ENCODE assay signal across 8 cellular contexts in the genomic region with DNA sequence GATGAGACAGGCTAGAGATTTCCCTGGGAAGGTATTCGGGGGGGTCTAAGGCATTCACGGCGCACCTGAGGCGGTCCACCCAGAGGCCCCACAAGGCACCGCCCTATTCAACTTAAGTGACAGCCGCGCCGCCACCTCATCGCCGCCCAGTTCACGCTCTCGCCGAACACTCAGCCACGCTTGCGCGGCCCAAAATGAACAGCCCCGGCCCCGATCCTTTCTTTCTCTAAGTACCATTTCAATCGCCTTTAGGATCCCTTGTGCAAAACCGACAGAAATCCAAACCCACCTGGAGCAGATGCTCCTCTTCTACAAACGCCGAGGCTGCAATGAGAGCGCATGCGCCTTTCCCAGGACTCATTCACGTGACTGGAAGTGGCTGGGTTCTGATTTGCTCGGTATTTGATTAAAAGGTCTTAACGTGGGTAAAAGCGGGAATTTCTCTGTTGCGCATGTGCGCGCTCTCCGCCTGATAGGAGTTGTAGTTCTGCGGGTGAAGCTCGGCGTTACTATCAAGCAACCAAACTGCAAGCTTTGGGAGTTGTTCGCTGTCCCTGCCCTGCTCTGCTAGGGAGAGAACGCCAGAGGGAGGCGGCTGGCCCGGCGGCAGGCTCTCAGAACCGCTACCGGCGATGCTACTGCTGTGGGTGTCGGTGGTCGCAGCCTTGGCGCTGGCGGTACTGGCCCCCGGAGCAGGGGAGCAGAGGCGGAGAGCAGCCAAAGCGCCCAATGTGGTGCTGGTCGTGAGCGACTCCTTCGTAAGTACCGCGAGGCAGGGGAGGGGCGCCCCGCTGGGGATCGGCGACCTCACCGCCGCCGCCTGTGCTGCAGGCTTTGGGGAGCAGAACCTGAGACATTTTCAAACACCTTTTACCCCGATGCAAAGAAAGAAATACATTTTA. TPM values are rescaled to one million over a fixed set of nuclear protein-coding genes. Genes with fewer than 3 reads are reported as not detected.
DNase-seq lines count a peak whose midpoint lies in the region; ATAC-seq and TF ChIP-seq lines count a peak whose summit lies in the region.

A gene with protein sequence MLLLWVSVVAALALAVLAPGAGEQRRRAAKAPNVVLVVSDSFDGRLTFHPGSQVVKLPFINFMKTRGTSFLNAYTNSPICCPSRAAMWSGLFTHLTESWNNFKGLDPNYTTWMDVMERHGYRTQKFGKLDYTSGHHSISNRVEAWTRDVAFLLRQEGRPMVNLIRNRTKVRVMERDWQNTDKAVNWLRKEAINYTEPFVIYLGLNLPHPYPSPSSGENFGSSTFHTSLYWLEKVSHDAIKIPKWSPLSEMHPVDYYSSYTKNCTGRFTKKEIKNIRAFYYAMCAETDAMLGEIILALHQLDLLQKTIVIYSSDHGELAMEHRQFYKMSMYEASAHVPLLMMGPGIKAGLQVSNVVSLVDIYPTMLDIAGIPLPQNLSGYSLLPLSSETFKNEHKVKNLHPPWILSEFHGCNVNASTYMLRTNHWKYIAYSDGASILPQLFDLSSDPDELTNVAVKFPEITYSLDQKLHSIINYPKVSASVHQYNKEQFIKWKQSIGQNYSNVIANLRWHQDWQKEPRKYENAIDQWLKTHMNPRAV (plus strand): TSS at position 455 of the 902 bp plus-strand sequence. CDS start 178 bp downstream, at position 633.
A gene (minus strand): TSS at position 331 of the 902 bp plus-strand sequence. CDS start 7,827 bp downstream, outside the sequence.

- H3K36me3 Mint-ChIP-seq in activated T-cell treated with anti-CD3 and anti-CD28 coated beads, Interleukin-2, amount 50 U/mL, for 24 hours (ENCODE audit: low read depth) = peaks cover 38% of the 10 kb centered on the region

- peaks cover 44% of the 10 kb centered on the region for H3K4me1 Mint-ChIP-seq in activated T-cell treated with anti-CD3 and anti-CD28 coated beads, Interleukin-2, amount 50 U/mL, for 24 hours (ENCODE audit: low read depth)

- H3K9me3 Mint-ChIP-seq in activated T-cell treated with anti-CD3 and anti-CD28 coated beads, Interleukin-2, amount 50 U/mL, for 24 hours = no peaks in the 10 kb centered on the region

- H3K4me1 ChIP-seq in esophagus (ENCODE audit: control insufficient read depth in 2 of 2, insufficient read depth in 2 of 2, low read length in 1 of 2) (peaks cover 0 to 4% of the 10 kb centered on the region in 2 donors), mucosa of stomach (ENCODE audit: control insufficient read depth, insufficient read depth, low read length) (no peaks in the 10 kb centered on the region)

- H3K4me3 ChIP-seq in esophagus (ENCODE audit: low read depth in 1 of 2, low read length in 2 of 2) = peak within 1 kb of the TSS; percentile 99
- peak within 1 kb of the TSS; percentile 24 for H3K4me3 ChIP-seq in mucosa of stomach (ENCODE audit: low read length)

- WGBS in esophagus, 2 donors = 0 to 1% methylated on average over 63 of the region's 63 CpGs

- no peak for TF ChIP-seq RAD21 in Ishikawa (IDR thresholded peaks at IDR 0.05; ENCODE audit: low read depth)

- H3K27ac Mint-ChIP-seq in activated T-cell treated with anti-CD3 and anti-CD28 coated beads, Interleukin-2, amount 50 U/mL, for 24 hours = peak within 1 kb of the TSS; percentile 94

- TF ChIP-seq EP300 in Ishikawa (IDR thresholded peaks at IDR 0.05; ENCODE audit: borderline replicate concordance) = no peak

- H3K36me3 ChIP-seq in esophagus (ENCODE audit: control insufficient read depth in 2 of 2, insufficient read depth in 2 of 2, low read length in 1 of 2) (no peaks in the 10 kb centered on the region), mucosa of stomach (ENCODE audit: control insufficient read depth, insufficient read depth, low read length) (no peaks in the 10 kb centered on the region)

- H3K27me3 Mint-ChIP-seq in activated T-cell treated with anti-CD3 and anti-CD28 coated beads, Interleukin-2, amount 50 U/mL, for 24 hours = no peaks in the 10 kb centered on the region

- H3K27me3 ChIP-seq in esophagus (ENCODE audit: control insufficient read depth in 1 of 2, insufficient read depth in 2 of 2, low read length in 2 of 2) (no peaks in the 10 kb centered on the region), mucosa of stomach (ENCODE audit: control insufficient read depth, insufficient read depth, low read length) (no peaks in the 10 kb centered on the region)

- peak within 1 kb of the TSS; percentile 92 to 96 for H3K27ac ChIP-seq in esophagus (ENCODE audit: low read depth in 2 of 2, low read length in 1 of 2)

- H3K9me3 ChIP-seq in esophagus (ENCODE audit: control insufficient read depth in 2 of 2, insufficient read depth in 1 of 2, low read depth in 1 of 2, low read length in 1 of 2) = no peaks in the 10 kb centered on the region
- H3K9me3 ChIP-seq in mucosa of stomach (ENCODE audit: control insufficient read depth, low read length) = no peaks in the 10 kb centered on the region

- ATAC-seq in GM21576 (IDR thresholded peaks at IDR 0.05; ENCODE audit: unreplicated experiment) = peak; percentile 89

- DNase-seq in DMS153 treated with DMSO at 0.1 percent for 48 hours (lab: John Stamatoyannopoulos, UW; ENCODE audit: unreplicated experiment) (peak; percentile 64), OCI-M2 (lab: John Stamatoyannopoulos, UW; ENCODE audit: unreplicated experiment) (peak; percentile 87)
- DNase-seq in activated T-cell treated with anti-CD3 and anti-CD28 coated beads, Interleukin-2, amount 50 U/mL, for 24 hours = peak; percentile 91
- peak; percentile 82 to 83 for DNase-seq in stimulated activated CD8-positive, alpha-beta memory T cell treated with anti-CD3 and anti-CD28 coated beads, Interleukin-7, amount 100 ng/mL, for 1 hour (ENCODE audit: low read depth in 2 of 2)

- H3K4me3 Mint-ChIP-seq in activated T-cell treated with anti-CD3 and anti-CD28 coated beads, Interleukin-2, amount 50 U/mL, for 24 hours = peak within 1 kb of the TSS; percentile 88

- peak within 1 kb of the TSS; percentile 71 for H3K9ac ChIP-seq in mucosa of stomach (ENCODE audit: low read length)

TF ChIP-seq in Ishikawa, 13 proteins besides CTCF, POLR2A, EP300 and RAD21:
- peak; percentile 61 for TF ChIP-seq YY1 (IDR thresholded peaks at IDR 0.05; ENCODE audit: low read depth)
- TF ChIP-seq FOXM1 (IDR thresholded peaks at IDR 0.05; ENCODE audit: borderline replicate concordance, low read depth) = no peak
- no peak for TF ChIP-seq EGR1 (IDR thresholded peaks at IDR 0.05)
- no peak for TF ChIP-seq ZBTB7A (IDR thresholded peaks at IDR 0.05; ENCODE audit: low read depth)
- TF ChIP-seq NFIC (IDR thresholded peaks at IDR 0.05) = peak; percentile 15; the same call in 1 of the 2 replicates
- TF ChIP-seq CREB1 (IDR thresholded peaks at IDR 0.05; ENCODE audit: low read depth) = no peak
- TF ChIP-seq CEBPB (IDR thresholded peaks at IDR 0.05) = no peak
- TF ChIP-seq, protein P1, sequence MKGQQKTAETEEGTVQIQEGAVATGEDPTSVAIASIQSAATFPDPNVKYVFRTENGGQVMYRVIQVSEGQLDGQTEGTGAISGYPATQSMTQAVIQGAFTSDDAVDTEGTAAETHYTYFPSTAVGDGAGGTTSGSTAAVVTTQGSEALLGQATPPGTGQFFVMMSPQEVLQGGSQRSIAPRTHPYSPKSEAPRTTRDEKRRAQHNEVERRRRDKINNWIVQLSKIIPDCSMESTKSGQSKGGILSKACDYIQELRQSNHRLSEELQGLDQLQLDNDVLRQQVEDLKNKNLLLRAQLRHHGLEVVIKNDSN (IDR thresholded peaks at IDR 0.05) = peak; percentile 95
- TF ChIP-seq, protein P2, sequence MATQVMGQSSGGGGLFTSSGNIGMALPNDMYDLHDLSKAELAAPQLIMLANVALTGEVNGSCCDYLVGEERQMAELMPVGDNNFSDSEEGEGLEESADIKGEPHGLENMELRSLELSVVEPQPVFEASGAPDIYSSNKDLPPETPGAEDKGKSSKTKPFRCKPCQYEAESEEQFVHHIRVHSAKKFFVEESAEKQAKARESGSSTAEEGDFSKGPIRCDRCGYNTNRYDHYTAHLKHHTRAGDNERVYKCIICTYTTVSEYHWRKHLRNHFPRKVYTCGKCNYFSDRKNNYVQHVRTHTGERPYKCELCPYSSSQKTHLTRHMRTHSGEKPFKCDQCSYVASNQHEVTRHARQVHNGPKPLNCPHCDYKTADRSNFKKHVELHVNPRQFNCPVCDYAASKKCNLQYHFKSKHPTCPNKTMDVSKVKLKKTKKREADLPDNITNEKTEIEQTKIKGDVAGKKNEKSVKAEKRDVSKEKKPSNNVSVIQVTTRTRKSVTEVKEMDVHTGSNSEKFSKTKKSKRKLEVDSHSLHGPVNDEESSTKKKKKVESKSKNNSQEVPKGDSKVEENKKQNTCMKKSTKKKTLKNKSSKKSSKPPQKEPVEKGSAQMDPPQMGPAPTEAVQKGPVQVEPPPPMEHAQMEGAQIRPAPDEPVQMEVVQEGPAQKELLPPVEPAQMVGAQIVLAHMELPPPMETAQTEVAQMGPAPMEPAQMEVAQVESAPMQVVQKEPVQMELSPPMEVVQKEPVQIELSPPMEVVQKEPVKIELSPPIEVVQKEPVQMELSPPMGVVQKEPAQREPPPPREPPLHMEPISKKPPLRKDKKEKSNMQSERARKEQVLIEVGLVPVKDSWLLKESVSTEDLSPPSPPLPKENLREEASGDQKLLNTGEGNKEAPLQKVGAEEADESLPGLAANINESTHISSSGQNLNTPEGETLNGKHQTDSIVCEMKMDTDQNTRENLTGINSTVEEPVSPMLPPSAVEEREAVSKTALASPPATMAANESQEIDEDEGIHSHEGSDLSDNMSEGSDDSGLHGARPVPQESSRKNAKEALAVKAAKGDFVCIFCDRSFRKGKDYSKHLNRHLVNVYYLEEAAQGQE (IDR thresholded peaks at IDR 0.05; ENCODE audit: low read depth) = no peak
- TF ChIP-seq, protein P3, sequence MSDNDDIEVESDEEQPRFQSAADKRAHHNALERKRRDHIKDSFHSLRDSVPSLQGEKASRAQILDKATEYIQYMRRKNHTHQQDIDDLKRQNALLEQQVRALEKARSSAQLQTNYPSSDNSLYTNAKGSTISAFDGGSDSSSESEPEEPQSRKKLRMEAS (IDR thresholded peaks at IDR 0.05) = peak; percentile 77; the same call in 1 of the 2 replicates
- TF ChIP-seq TEAD4 (IDR thresholded peaks at IDR 0.05) = peak; percentile 58
- TF ChIP-seq TCF12 (IDR thresholded peaks at IDR 0.05; ENCODE audit: low read depth) = no peak; the same call in 1 of the 2 replicates
- TF ChIP-seq TAF1 (IDR thresholded peaks at IDR 0.05; ENCODE audit: low read depth) = peak; percentile 48; the same call in 1 of the 2 replicates

RNA-seq across cellular contexts. Expression of the first gene that starts in this region (rescaled TPM):
- polyA plus RNA-seq in esophagus = 1 to 10 TPM; 1.1 to 1.7 TPM

RNA-seq across cellular contexts. Expression of the second gene that starts in this region (rescaled TPM):
- polyA plus RNA-seq in esophagus = 10 to 100 TPM; 11.7 to 13.0 TPM

Comparison
In these comparisons a context has a peak if more than half of its experiments do, and no peak if none do; other contexts are left out.
1. Peak in every context shown above with its lines: DNase-seq, ATAC-seq, H3K4me3 ChIP-seq and H3K27ac ChIP-seq.